8 cellular contexts compared by ENCODE assay signal in the genomic region with DNA sequence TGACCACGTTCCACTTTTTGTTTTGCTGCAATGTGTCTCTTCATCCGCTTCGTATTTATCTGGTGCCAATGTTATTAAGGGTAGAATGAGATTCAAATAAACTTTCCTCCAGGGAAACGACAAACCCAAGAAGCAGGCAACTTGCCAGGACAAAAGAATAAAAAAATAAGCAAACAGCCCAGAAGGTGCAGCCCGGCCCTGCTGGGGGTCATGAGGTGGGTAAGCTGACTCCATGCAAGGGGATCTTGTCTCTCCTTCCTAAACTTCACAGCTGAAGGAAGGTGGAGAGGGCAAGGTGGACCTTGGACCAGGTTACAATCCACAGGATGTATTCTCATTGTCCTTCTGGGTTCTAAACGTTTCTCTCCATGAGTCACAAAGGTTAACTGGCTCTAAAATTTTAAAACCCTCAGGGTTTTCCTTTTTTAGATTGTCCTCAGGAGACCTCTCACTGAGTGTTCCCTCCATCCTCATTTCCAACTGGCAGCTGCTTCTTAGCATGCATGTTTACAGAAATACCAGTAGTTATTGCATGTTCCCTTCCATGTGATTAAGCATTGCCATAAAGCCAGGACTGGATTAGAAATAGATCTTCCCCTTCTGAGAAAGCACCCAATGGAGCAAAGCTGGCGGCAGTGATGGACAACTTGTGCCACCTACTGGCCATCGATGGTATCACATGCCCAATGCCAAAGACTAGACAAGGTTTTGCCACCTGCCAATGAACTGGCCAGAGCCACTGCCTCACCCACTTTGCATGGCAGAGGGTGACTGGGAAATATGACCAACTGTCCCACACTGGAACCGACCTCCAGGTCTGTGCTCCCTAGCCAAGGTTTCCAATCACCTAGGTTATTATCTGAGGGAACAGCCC.
DNase-seq lines count a peak whose midpoint lies in the region; ATAC-seq, FAIRE-seq and TF ChIP-seq lines count a peak whose summit lies in the region.
"Not testable (repeated sequence)": the region's sequence is repeated elsewhere in the genome, so short reads cannot be mapped to it uniquely, and the experiment has no call there.

No MANE protein-coding gene starts in this region.

- H3K4me3 Mint-ChIP-seq in activated T-cell treated with anti-CD3 and anti-CD28 coated beads, Interleukin-2, amount 50 U/mL, for 24 hours: not testable (repeated sequence)

- H3K27ac ChIP-seq in H1 (ENCODE audit: low read depth, low read length); keratinocyte (ENCODE audit: control insufficient read depth, insufficient read depth, low read length): not testable (repeated sequence)

- H4K91ac ChIP-seq in H1 (replicated peaks; ENCODE audit: insufficient read length, low read length): not testable (repeated sequence)

- not testable (repeated sequence) for H3K56ac ChIP-seq in H1 (replicated peaks; ENCODE audit: insufficient read length, low read depth, low read length)

- H3K4me1 Mint-ChIP-seq in activated T-cell treated with anti-CD3 and anti-CD28 coated beads, Interleukin-2, amount 50 U/mL, for 24 hours (ENCODE audit: low read depth): not testable (repeated sequence)

- H3K9ac ChIP-seq in H1 (replicated peaks in 1 of 4; ENCODE audit: extremely low read depth in 1 of 4, low read depth in 3 of 4, low read length in 3 of 4); keratinocyte (ENCODE audit: control insufficient read depth, extremely low read depth, insufficient read depth, low read length): not testable (repeated sequence)

- dilution Hi-C loops in keratinocyte (cut with MboI; ENCODE audit: extremely low pct_ligation_motif_present, low sequenced_read_pairs): not testable (repeated sequence)

- ATAC-seq in HG03066 (IDR thresholded peaks at IDR 0.05; ENCODE audit: low read depth, unreplicated experiment): peak; percentile 54

- CTCF ChIA-PET in H1 (lab: Charles Lee; ENCODE audit: partially characterized antibody): not testable (repeated sequence)

- not testable (repeated sequence) for H4K20me1 ChIP-seq in H1 (replicated peaks in 1 of 2; ENCODE audit: control insufficient read depth in 1 of 2, insufficient read depth in 2 of 2, low read length in 2 of 2); keratinocyte (ENCODE audit: control insufficient read depth, extremely low read depth, insufficient read depth, low read length)

- 64% methylated on average over 6 of the region's 9 CpGs; no CpG with 5 or more reads in 1 of the 2 experiments for WGBS in H1 (ENCODE audit: extremely low coverage in 1 of 2, insufficient coverage in 1 of 2, insufficient read length in 1 of 2, insufficient replicate concordance in 2 of 2, low coverage in 1 of 2, low lambda C conversion rate in 2 of 2, missing lambda C conversion rate in 1 of 2), 2 experiments

- TF ChIP-seq RAD21 in H1 (IDR thresholded peaks at IDR 0.05 in 1 of 2, conservative IDR thresholded peaks at IDR 0.05 in 1 of 2; ENCODE audit: low read depth in 2 of 2, low read length in 2 of 2): peak; percentile 20 to 25; a peak in 3 of 4 replicates

- not testable (repeated sequence) for TF ChIP-seq EP300 in H1 (IDR thresholded peaks at IDR 0.05; ENCODE audit: borderline replicate concordance in 1 of 2, low read depth in 2 of 2, low read length in 2 of 2)

- not testable (repeated sequence) for H3K23ac ChIP-seq in H1 (ENCODE audit: insufficient read length)

- H3K36me3 ChIP-seq in H1 (ENCODE audit: control insufficient read depth in 2 of 4, insufficient read depth in 4 of 4, low read length in 3 of 4); keratinocyte (ENCODE audit: control insufficient read depth in 2 of 2, extremely low read depth in 1 of 2, insufficient read depth in 2 of 2, low read length in 2 of 2): not testable (repeated sequence)

- not testable (repeated sequence) for H3K9me1 ChIP-seq in keratinocyte (ENCODE audit: control insufficient read depth, extremely low read depth, insufficient read depth, low read length)

- not testable (repeated sequence) for H3K4me2 ChIP-seq in H1 (ENCODE audit: insufficient read depth in 1 of 2, low read depth in 2 of 2, low read length in 2 of 2); keratinocyte (ENCODE audit: control insufficient read depth, extremely low read depth, insufficient read depth, low read depth, low read length)

- H3K4ac ChIP-seq in H1 (replicated peaks; ENCODE audit: insufficient read length, low read depth, low read length): not testable (repeated sequence)

- not testable (repeated sequence) for H4K8ac ChIP-seq in H1 (ENCODE audit: extremely low read depth, insufficient read depth, low read length)

- H3K27me3 Mint-ChIP-seq in activated T-cell treated with anti-CD3 and anti-CD28 coated beads, Interleukin-2, amount 50 U/mL, for 24 hours: not testable (repeated sequence)

- not testable (repeated sequence) for H3K23me2 ChIP-seq in H1 (ENCODE audit: low read depth, low read length)

- not testable (repeated sequence) for H2BK12ac ChIP-seq in H1 (ENCODE audit: low read depth, low read length)

- not testable (repeated sequence) for H4K5ac ChIP-seq in H1 (ENCODE audit: insufficient read length, low read depth, low read length)

- not testable (repeated sequence) for H3K9me3 ChIP-seq in H1 (ENCODE audit: insufficient read depth in 2 of 2, low read depth in 1 of 2, low read length in 1 of 2); keratinocyte (ENCODE audit: control insufficient read depth, low read depth, low read length)

- not testable (repeated sequence) for H3K79me2 ChIP-seq in H1 (ENCODE audit: control insufficient read depth in 1 of 2, insufficient read depth in 2 of 2, low read length in 2 of 2); keratinocyte (ENCODE audit: control insufficient read depth, insufficient read depth, low read length)

- not testable (repeated sequence) for H2BK15ac ChIP-seq in H1 (ENCODE audit: low read length)

- H3K9me3 Mint-ChIP-seq in activated T-cell treated with anti-CD3 and anti-CD28 coated beads, Interleukin-2, amount 50 U/mL, for 24 hours: not testable (repeated sequence)

- H2BK5ac ChIP-seq in H1 (ENCODE audit: low read depth, low read length): not testable (repeated sequence)

- not testable (repeated sequence) for H2AFZ ChIP-seq in H1 (ENCODE audit: low read length); keratinocyte (ENCODE audit: control insufficient read depth, low read length)

- H3K4me1 ChIP-seq in H1 (replicated peaks in 1 of 4; ENCODE audit: control insufficient read depth in 3 of 4, insufficient read depth in 4 of 4, low read length in 3 of 4); keratinocyte (ENCODE audit: control insufficient read depth, extremely low read depth, insufficient read depth, low read length): not testable (repeated sequence)

- not testable (repeated sequence) for TF ChIP-seq POLR2A in GM12892 (IDR thresholded peaks at IDR 0.05; ENCODE audit: low read depth, low read length); H1 (IDR thresholded peaks at IDR 0.05; ENCODE audit: control extremely low read depth in 1 of 2, low read depth in 2 of 2, low read length in 2 of 2)

- not testable (repeated sequence) for H2BK20ac ChIP-seq in H1 (ENCODE audit: low read length)

- H3K27me3 ChIP-seq in H1 (replicated peaks in 1 of 4; ENCODE audit: control insufficient read depth in 3 of 4, extremely low read depth in 1 of 4, insufficient read depth in 3 of 4, low read length in 3 of 4); keratinocyte (ENCODE audit: control insufficient read depth, extremely low read depth, insufficient read depth, low read length): not testable (repeated sequence)

- H3K36me3 Mint-ChIP-seq in activated T-cell treated with anti-CD3 and anti-CD28 coated beads, Interleukin-2, amount 50 U/mL, for 24 hours (ENCODE audit: low read depth): not testable (repeated sequence)

- FAIRE-seq in GM12892 (lab: Jason Lieb, UNC): peak; percentile 88
- peak; percentile 90 for FAIRE-seq in H1 (lab: Jason Lieb, UNC)
- peak; percentile 95 for FAIRE-seq in keratinocyte (lab: Jason Lieb, UNC)

- H2AK5ac ChIP-seq in H1 (ENCODE audit: low read depth, low read length): not testable (repeated sequence)

- POLR2A ChIA-PET in H1 (lab: Charles Lee; ENCODE audit: partially characterized antibody): not testable (repeated sequence)

- not testable (repeated sequence) for H3K27ac Mint-ChIP-seq in activated T-cell treated with anti-CD3 and anti-CD28 coated beads, Interleukin-2, amount 50 U/mL, for 24 hours

- H3K14ac ChIP-seq in H1 (ENCODE audit: insufficient read length): not testable (repeated sequence)

- DNase-seq in AG09319 (ENCODE audit: extremely low read depth, low read depth) (peak; percentile 43), NCI-H69 (lab: John Stamatoyannopoulos, UW) (peak; percentile 50), renal cortical epithelial cell (ENCODE audit: low read depth) (peak; percentile 83)
- not testable (repeated sequence) for DNase-seq in GM12892 (ENCODE audit: insufficient read length); H1 (ENCODE audit: low read depth in 1 of 2, low spot score in 2 of 2); keratinocyte (ENCODE audit: low read depth, low spot score)
- DNase-seq in activated T-cell treated with anti-CD3 and anti-CD28 coated beads, Interleukin-2, amount 50 U/mL, for 24 hours: peak; percentile 56

- peak; percentile 16 for TF ChIP-seq CTCF in AG09319 (IDR thresholded peaks at IDR 0.05; ENCODE audit: low read depth, low read length)
- TF ChIP-seq CTCF in H1 (IDR thresholded peaks at IDR 0.05; ENCODE audit: control extremely low read depth in 1 of 3, insufficient read depth in 1 of 3, low read depth in 1 of 3, low read length in 3 of 3): peak in 1 of 3 experiments; percentile 28; a peak in 1 of 4 replicates
- peak in 2 of 3 experiments; percentile 12 to 25 for TF ChIP-seq CTCF in keratinocyte (optimal IDR thresholded peaks at IDR 0.05 in 1 of 3, IDR thresholded peaks at IDR 0.05 in 1 of 3, conservative IDR thresholded peaks at IDR 0.05 in 1 of 3; ENCODE audit: extremely low read depth in 1 of 3, insufficient read depth in 2 of 3, low read length in 3 of 3)

- H2BK120ac ChIP-seq in H1 (replicated peaks; ENCODE audit: low read depth, low read length): not testable (repeated sequence)

- H3K79me1 ChIP-seq in H1 (ENCODE audit: low read depth, low read length): not testable (repeated sequence)

- not testable (repeated sequence) for H3K4me3 ChIP-seq in H1 (ENCODE audit: extremely low read depth in 1 of 4, insufficient read depth in 2 of 4, low read depth in 3 of 4, low read length in 4 of 4); keratinocyte (ENCODE audit: control insufficient read depth in 2 of 3, extremely low read depth in 1 of 3, insufficient read depth in 2 of 3, low read depth in 1 of 3, low read length in 3 of 3)

- not testable (repeated sequence) for H3K18ac ChIP-seq in H1 (ENCODE audit: extremely low read depth, low read length)
